14 cellular contexts compared by ENCODE assay signal in the genomic region with DNA sequence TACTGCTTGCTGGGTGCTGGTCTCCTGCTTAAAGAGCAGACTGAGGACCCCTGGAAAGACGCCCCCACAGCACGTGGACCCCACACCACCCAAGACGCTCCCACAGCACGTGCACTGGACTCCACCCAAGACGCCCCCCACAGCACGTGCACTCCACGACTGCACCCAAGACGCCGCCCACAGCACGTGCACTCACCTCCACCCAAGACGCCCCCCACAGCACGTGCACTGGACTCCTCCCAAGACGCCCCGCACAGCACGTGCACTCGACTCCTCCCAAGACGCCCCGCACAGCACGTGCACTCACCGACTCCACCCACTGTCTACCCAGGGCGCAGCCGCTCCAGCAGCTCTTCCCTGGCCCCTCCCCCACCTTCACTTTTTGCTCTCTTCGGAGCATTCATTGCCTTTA. TPM values are rescaled to one million over a fixed set of nuclear protein-coding genes. Genes with fewer than 3 reads are reported as not detected.
DNase-seq lines count a peak whose midpoint lies in the region; TF ChIP-seq lines count a peak whose summit lies in the region.
"Had no signal": no experiment of that assay in that cellular context is flagged by ENCODE, and none has a peak within 500 bp of the region (broad histone marks: within the 10 kb centered on the region; RNA-seq: fewer than 3 reads in every experiment).

No MANE protein-coding gene starts in this region.

- no peak overlapping the region for H2AFZ ChIP-seq in osteoblast (ENCODE audit: low read length)

- 91 to 92% methylated on average over 20 to 23 of the region's 23 CpGs for WGBS in endodermal cell (ENCODE audit: insufficient coverage in 1 of 2, insufficient read length in 1 of 2), 2 experiments

- no peaks in the 10 kb centered on the region for H3K27me3 ChIP-seq in endodermal cell (ENCODE audit: control insufficient read depth, insufficient read depth, low read length, poor library complexity, severe bottlenecking)
- no peaks in the 10 kb centered on the region for H3K27me3 ChIP-seq in osteoblast (ENCODE audit: insufficient read depth, low read length)
- H3K27me3 ChIP-seq in breast epithelium: no peaks in the 10 kb centered on the region

- H3K9me3 Mint-ChIP-seq in endodermal cell: no peaks in the 10 kb centered on the region
- H3K9me3 Mint-ChIP-seq in activated T-cell treated with anti-CD3 and anti-CD28 coated beads, Interleukin-2, amount 50 U/mL, for 24 hours: no peaks in the 10 kb centered on the region
- H3K9me3 Mint-ChIP-seq: activated naive CD4-positive, alpha-beta T cell treated with anti-CD3 and anti-CD28 coated beads, Interleukin-2, amount 50 U/mL, for 24 hours; CD4-positive, alpha-beta T cell had no signal

- peaks cover 94% of the 10 kb centered on the region for H3K79me2 ChIP-seq in osteoblast (ENCODE audit: insufficient read depth, low read length)

- H3K27ac Mint-ChIP-seq in endodermal cell: peak overlapping the region; percentile 50
- H3K27ac Mint-ChIP-seq in activated T-cell treated with anti-CD3 and anti-CD28 coated beads, Interleukin-2, amount 50 U/mL, for 24 hours: no peak overlapping the region

- peaks cover 21% of the 10 kb centered on the region for H3K36me3 Mint-ChIP-seq in endodermal cell (ENCODE audit: low read depth)
- H3K36me3 Mint-ChIP-seq in activated T-cell treated with anti-CD3 and anti-CD28 coated beads, Interleukin-2, amount 50 U/mL, for 24 hours (ENCODE audit: low read depth): peaks cover 49% of the 10 kb centered on the region

- H3K9ac ChIP-seq in endodermal cell (ENCODE audit: extremely low read depth, low read length, poor library complexity, severe bottlenecking): no peak overlapping the region

- no peak overlapping the region for H3K27ac ChIP-seq in endodermal cell (ENCODE audit: low read depth, low read length)
- H3K27ac ChIP-seq in osteoblast (ENCODE audit: low read depth, low read length): no peak overlapping the region
- no peak overlapping the region for H3K27ac ChIP-seq in breast epithelium

- H3K27me3 Mint-ChIP-seq in endodermal cell (ENCODE audit: insufficient read depth): no peaks in the 10 kb centered on the region
- no peaks in the 10 kb centered on the region for H3K27me3 Mint-ChIP-seq in activated T-cell treated with anti-CD3 and anti-CD28 coated beads, Interleukin-2, amount 50 U/mL, for 24 hours
- H3K27me3 Mint-ChIP-seq: activated naive CD4-positive, alpha-beta T cell treated with anti-CD3 and anti-CD28 coated beads, Interleukin-2, amount 50 U/mL, for 24 hours; CD4-positive, alpha-beta T cell had no signal

- intact Hi-C loops in breast epithelium (cut with DNase I; ENCODE audit: low total_unique reads): no loop called here

- H3K4me3 Mint-ChIP-seq in endodermal cell: no peak overlapping the region
- no peak overlapping the region for H3K4me3 Mint-ChIP-seq in activated T-cell treated with anti-CD3 and anti-CD28 coated beads, Interleukin-2, amount 50 U/mL, for 24 hours
- H3K4me3 Mint-ChIP-seq: activated naive CD4-positive, alpha-beta T cell treated with anti-CD3 and anti-CD28 coated beads, Interleukin-2, amount 50 U/mL, for 24 hours; CD4-positive, alpha-beta T cell had no signal

- H3K9me3 ChIP-seq in endodermal cell (ENCODE audit: control insufficient read depth, low read length): no peaks in the 10 kb centered on the region
- H3K9me3 ChIP-seq in osteoblast (ENCODE audit: low read depth, low read length): no peaks in the 10 kb centered on the region
- H3K9me3 ChIP-seq in breast epithelium: no peaks in the 10 kb centered on the region

- peaks cover 79% of the 10 kb centered on the region for H4K20me1 ChIP-seq in osteoblast (ENCODE audit: insufficient read depth, low read length)

- peaks cover 4% of the 10 kb centered on the region for H3K36me3 ChIP-seq in endodermal cell (ENCODE audit: control insufficient read depth, insufficient read depth, low read length)
- peaks cover 5% of the 10 kb centered on the region for H3K36me3 ChIP-seq in osteoblast (ENCODE audit: insufficient read depth, low read length)
- H3K36me3 ChIP-seq in breast epithelium: no peaks in the 10 kb centered on the region

- DNase-seq in Daoy (ENCODE audit: low read depth) (peak; percentile 47), RKO (ENCODE audit: low spot score) (peak; percentile 24), endodermal cell (no peak), osteoblast (ENCODE audit: insufficient read length, low spot score, missing footprints) (peak; percentile 69), breast epithelium (ENCODE audit: low spot score in 2 of 2) (no peak), KG1 (lab: John Stamatoyannopoulos, UW) (no peak), SW480 (ENCODE audit: low spot score) (no peak)
- DNase-seq in activated T-cell treated with anti-CD3 and anti-CD28 coated beads, Interleukin-2, amount 50 U/mL, for 24 hours: no peak
- DNase-seq: GOT3; NCI-H1694; NK-92 treated with Interleukin-12 subunit alpha and Interleukin-12 subunit beta, amount 100 ng/mL, for 24 hours; occipital lobe had no signal

- H3K4me3 ChIP-seq in endodermal cell (ENCODE audit: low read length) (no peak overlapping the region), osteoblast (ENCODE audit: insufficient read depth, low read length) (no peak overlapping the region), breast epithelium (no peak overlapping the region)

- TF ChIP-seq CTCF in endodermal cell (conservative IDR thresholded peaks at IDR 0.05) (no peak), osteoblast (IDR thresholded peaks at IDR 0.05; ENCODE audit: extremely low read depth, low read depth, low read length) (no peak), breast epithelium (IDR thresholded peaks at IDR 0.05) (no peak)

- no peak for TF ChIP-seq POLR2A in breast epithelium (IDR thresholded peaks at IDR 0.05)

- peaks cover 33% of the 10 kb centered on the region for H3K4me1 ChIP-seq in endodermal cell (ENCODE audit: control insufficient read depth, insufficient read depth, low read length)
- peaks cover 12% of the 10 kb centered on the region for H3K4me1 ChIP-seq in osteoblast (ENCODE audit: insufficient read depth, low read length)
- peaks cover 0 to 5% of the 10 kb centered on the region in 2 donors for H3K4me1 ChIP-seq in breast epithelium

- H3K4me1 Mint-ChIP-seq in endodermal cell: peaks cover 71% of the 10 kb centered on the region
- H3K4me1 Mint-ChIP-seq in activated T-cell treated with anti-CD3 and anti-CD28 coated beads, Interleukin-2, amount 50 U/mL, for 24 hours (ENCODE audit: low read depth): peaks cover 66% of the 10 kb centered on the region

- H3K4me2 ChIP-seq in osteoblast (ENCODE audit: insufficient read depth, low read length): no peak overlapping the region

RNA-seq across cellular contexts. Expression of a gene that starts 50.5 kb away (rescaled TPM):
- total RNA-seq in Daoy (2014; rRNA removed; shearing (Covaris generic)): 36.8 and 51.9 TPM in 2 replicates
- 100 to 1,000 TPM; 137 to 139 TPM for total RNA-seq in endodermal cell
- 71.8 TPM for polyA plus RNA-seq in endodermal cell (2013, experiment 1 of 2)
- polyA plus RNA-seq in endodermal cell (2013, experiment 2 of 2): 66.9 TPM
- total RNA-seq in osteoblast: 38.0 and 46.3 TPM in 2 replicates
- total RNA-seq in breast epithelium: 100 to 1,000 TPM in 1 of 3 donors, 10 to 100 TPM in 2; 63.7 to 113 (median 91.2) TPM

Comparison
In these comparisons a context has a peak if more than half of its experiments do, and no peak if none do; other contexts are left out.
1. DNase-seq: peak in Daoy (single experiment), RKO (single experiment) and osteoblast (single experiment); none in endodermal cell (single experiment), activated T-cell treated with anti-CD3 and anti-CD28 coated beads, Interleukin-2, amount 50 U/mL, for 24 hours (single experiment), breast epithelium (0 of 2), KG1 (single experiment) and SW480 (single experiment).